ENCODE assay signal across 8 cellular contexts in genomic region chr15:78872972-78873795, GRCh38. TPM values are rescaled to one million over a fixed set of nuclear protein-coding genes. Genes with fewer than 3 reads are reported as not detected.
DNase-seq lines count a peak whose midpoint lies in the region; ATAC-seq and TF ChIP-seq lines count a peak whose summit lies in the region.

No MANE protein-coding gene starts in this region.

- H3K4me2 ChIP-seq in KMS-11 (peak overlapping the region; percentile 81), fibroblast of lung (ENCODE audit: extremely low read depth, insufficient read depth, low read length) (peak overlapping the region; percentile 63)

- H3K4me3 Mint-ChIP-seq in activated T-helper 1 cell treated with anti-CD3 and anti-CD28 coated beads, Interleukin-12 subunit alpha, Interleukin-12 subunit beta, Interleukin-2, Interleukin-4 antibody, amounts not matched to agents 30 ng/mL and 10 ng/mL and 1 ng/mL, durations not matched to agents 14 hours and 24 hours and 36 hours, result peak overlapping the region; percentile 93
- peak overlapping the region; percentile 96 for H3K4me3 Mint-ChIP-seq in natural killer cell
- peak overlapping the region; percentile 83 to 98 for H3K4me3 Mint-ChIP-seq in stimulated activated naive B cell treated with anti-CD40 and anti-IgM and Interleukin-4, amounts not matched to agents 10 μg/mL and 1 μg/mL and 100 μg/mL, for 72 hours

- H3K36me3 Mint-ChIP-seq in activated T-helper 1 cell treated with anti-CD3 and anti-CD28 coated beads, Interleukin-12 subunit alpha, Interleukin-12 subunit beta, Interleukin-2, Interleukin-4 antibody, amounts not matched to agents 30 ng/mL and 10 ng/mL and 1 ng/mL, durations not matched to agents 14 hours and 24 hours and 36 hours (ENCODE audit: low read depth), result peaks cover 12% of the 10 kb centered on the region
- peaks cover 6% of the 10 kb centered on the region for H3K36me3 Mint-ChIP-seq in natural killer cell
- H3K36me3 Mint-ChIP-seq in stimulated activated naive B cell treated with anti-CD40 and anti-IgM and Interleukin-4, amounts not matched to agents 10 μg/mL and 1 μg/mL and 100 μg/mL, for 72 hours, result peaks cover 19 to 27% of the 10 kb centered on the region in 2 donors

- H3K27ac ChIP-seq in KMS-11 (peak overlapping the region; percentile 100), fibroblast of lung (ENCODE audit: insufficient read depth, low read length) (peak overlapping the region; percentile 100)

- H3K4me1 Mint-ChIP-seq in activated T-helper 1 cell treated with anti-CD3 and anti-CD28 coated beads, Interleukin-12 subunit alpha, Interleukin-12 subunit beta, Interleukin-2, Interleukin-4 antibody, amounts not matched to agents 30 ng/mL and 10 ng/mL and 1 ng/mL, durations not matched to agents 14 hours and 24 hours and 36 hours (ENCODE audit: low read depth), result peaks cover 47% of the 10 kb centered on the region
- peaks cover 40 to 42% of the 10 kb centered on the region in 2 donors for H3K4me1 Mint-ChIP-seq in natural killer cell
- H3K4me1 Mint-ChIP-seq in stimulated activated naive B cell treated with anti-CD40 and anti-IgM and Interleukin-4, amounts not matched to agents 10 μg/mL and 1 μg/mL and 100 μg/mL, for 72 hours, result peaks cover 19 to 37% of the 10 kb centered on the region in 2 donors

- peaks cover 43% of the 10 kb centered on the region for H4K20me1 ChIP-seq in KMS-11 (ENCODE audit: insufficient read depth)
- peaks cover 9% of the 10 kb centered on the region for H4K20me1 ChIP-seq in fibroblast of lung (ENCODE audit: control insufficient read depth, extremely low read depth, insufficient read depth, low read length)

- peak overlapping the region; percentile 98 for H3K27ac Mint-ChIP-seq in activated T-helper 1 cell treated with anti-CD3 and anti-CD28 coated beads, Interleukin-12 subunit alpha, Interleukin-12 subunit beta, Interleukin-2, Interleukin-4 antibody, amounts not matched to agents 30 ng/mL and 10 ng/mL and 1 ng/mL, durations not matched to agents 14 hours and 24 hours and 36 hours
- peak overlapping the region; percentile 99 to 100 for H3K27ac Mint-ChIP-seq in natural killer cell
- H3K27ac Mint-ChIP-seq in stimulated activated naive B cell treated with anti-CD40 and anti-IgM and Interleukin-4, amounts not matched to agents 10 μg/mL and 1 μg/mL and 100 μg/mL, for 72 hours, result peak overlapping the region; percentile 100

- H3K4me1 ChIP-seq in KMS-11 (ENCODE audit: low read depth, poor library complexity, severe bottlenecking), result peaks cover 37% of the 10 kb centered on the region
- peaks cover 9% of the 10 kb centered on the region for H3K4me1 ChIP-seq in fibroblast of lung (ENCODE audit: control insufficient read depth, extremely low read depth, insufficient read depth, low read length)

- H3K27me3 Mint-ChIP-seq in activated T-helper 1 cell treated with anti-CD3 and anti-CD28 coated beads, Interleukin-12 subunit alpha, Interleukin-12 subunit beta, Interleukin-2, Interleukin-4 antibody, amounts not matched to agents 30 ng/mL and 10 ng/mL and 1 ng/mL, durations not matched to agents 14 hours and 24 hours and 36 hours (ENCODE audit: insufficient read depth), result no peaks in the 10 kb centered on the region
- no peaks in the 10 kb centered on the region for H3K27me3 Mint-ChIP-seq in natural killer cell (ENCODE audit: low read depth in 2 of 2)
- H3K27me3 Mint-ChIP-seq in stimulated activated naive B cell treated with anti-CD40 and anti-IgM and Interleukin-4, amounts not matched to agents 10 μg/mL and 1 μg/mL and 100 μg/mL, for 72 hours, result no peaks in the 10 kb centered on the region

- ATAC-seq in GM21723 (IDR thresholded peaks at IDR 0.05; ENCODE audit: unreplicated experiment) (peak; percentile 64), natural killer cell (peak; percentile 61 to 82 (median 63))
- peak; percentile 73 to 75 for ATAC-seq in stimulated activated naive B cell treated with anti-CD40 and anti-IgM and Interleukin-4, amounts not matched to agents 10 μg/mL and 1 μg/mL and 100 μg/mL, for 72 hours (replicated peaks)

- H3K36me3 ChIP-seq in KMS-11 (ENCODE audit: insufficient read depth) (no peaks in the 10 kb centered on the region), fibroblast of lung (ENCODE audit: control insufficient read depth, insufficient read depth, low read length) (no peaks in the 10 kb centered on the region)

- no peaks in the 10 kb centered on the region for H3K27me3 ChIP-seq in KMS-11 (ENCODE audit: insufficient read depth, low read depth)
- no peaks in the 10 kb centered on the region for H3K27me3 ChIP-seq in fibroblast of lung (ENCODE audit: control insufficient read depth, insufficient read depth, low read length)

- H3K79me2 ChIP-seq in KMS-11 (ENCODE audit: insufficient read depth, low read depth) (peaks cover 48% of the 10 kb centered on the region), fibroblast of lung (ENCODE audit: control insufficient read depth, insufficient read depth, low read length) (peaks cover 53% of the 10 kb centered on the region)

- no peaks in the 10 kb centered on the region for H3K9me3 ChIP-seq in fibroblast of lung (ENCODE audit: control insufficient read depth, insufficient read depth, low read depth, low read length)

- intact Hi-C loops in activated T-helper 1 cell treated with anti-CD3 and anti-CD28 coated beads, Interleukin-12 subunit alpha, Interleukin-12 subunit beta, Interleukin-2, Interleukin-4 antibody, amounts not matched to agents 30 ng/mL and 10 ng/mL and 1 ng/mL, durations not matched to agents 14 hours and 24 hours and 36 hours (cut with micrococcal nuclease), result loop anchor here (1.0 to 5.0 kb wide), 5 partner anchors 13 to 1280 kb away; partner anchors contain the start of genes FAH, IREB2 and PSMA4
- intact Hi-C loops in natural killer cell (cut with micrococcal nuclease), result loop anchor here (2.0 kb wide), 1 partner anchor 332 kb away; the partner anchor contains the start of gene PSMA4

- no peaks in the 10 kb centered on the region for H3K9me3 Mint-ChIP-seq in activated T-helper 1 cell treated with anti-CD3 and anti-CD28 coated beads, Interleukin-12 subunit alpha, Interleukin-12 subunit beta, Interleukin-2, Interleukin-4 antibody, amounts not matched to agents 30 ng/mL and 10 ng/mL and 1 ng/mL, durations not matched to agents 14 hours and 24 hours and 36 hours
- H3K9me3 Mint-ChIP-seq in natural killer cell, result no peaks in the 10 kb centered on the region
- H3K9me3 Mint-ChIP-seq in stimulated activated naive B cell treated with anti-CD40 and anti-IgM and Interleukin-4, amounts not matched to agents 10 μg/mL and 1 μg/mL and 100 μg/mL, for 72 hours, result no peaks in the 10 kb centered on the region

- H2AFZ ChIP-seq in KMS-11 (ENCODE audit: low read depth), result peak overlapping the region; percentile 18; the same call in 1 of the 2 replicates
- no peak overlapping the region for H2AFZ ChIP-seq in fibroblast of lung (ENCODE audit: low read length)

- TF ChIP-seq CTCF in KMS-11 (conservative IDR thresholded peaks at IDR 0.05; ENCODE audit: low read depth, low read length), result peak; percentile 41; the same call in 1 of the 2 replicates
- TF ChIP-seq CTCF in fibroblast of lung (conservative IDR thresholded peaks at IDR 0.05 in 1 of 2, IDR thresholded peaks at IDR 0.05 in 1 of 2; ENCODE audit: low read depth in 1 of 2, low read length in 2 of 2), result peak; percentile 33 to 54
- TF ChIP-seq CTCF in natural killer cell (IDR thresholded peaks at IDR 0.05), result peak; percentile 33

- DNase-seq in DMS79 treated with DMSO at 0.1 percent for 48 hours (lab: John Stamatoyannopoulos, UW) (peak; percentile 67), fibroblast of lung (ENCODE audit: low read depth in 2 of 2) (peak; percentile 90 to 93), natural killer cell (peak; percentile 83)
- DNase-seq in activated T-helper 1 cell treated with anti-CD3 and anti-CD28 coated beads, Interleukin-12 subunit alpha, Interleukin-12 subunit beta, Interleukin-2, Interleukin-4 antibody, amounts not matched to agents 30 ng/mL and 10 ng/mL and 1 ng/mL, durations not matched to agents 14 hours and 24 hours and 36 hours (ENCODE audit: low spot score), result peak; percentile 87
- DNase-seq in stimulated activated naive B cell treated with anti-CD40 and anti-IgM and Interleukin-4, amounts not matched to agents 10 μg/mL and 1 μg/mL and 100 μg/mL, for 72 hours, result peak; percentile 86

- H3K4me3 ChIP-seq in KMS-11 (IDR thresholded peaks at IDR 0.05; ENCODE audit: insufficient read depth, low read depth, low read length) (no peak overlapping the region), fibroblast of lung (replicated peaks in 1 of 4; ENCODE audit: control extremely low read depth in 1 of 4, insufficient read depth in 1 of 4, low read depth in 3 of 4, low read length in 4 of 4) (peak overlapping the region; percentile 95 to 100 (median 99))

- peak overlapping the region; percentile 100 for H3K9ac ChIP-seq in KMS-11
- peak overlapping the region; percentile 100 for H3K9ac ChIP-seq in fibroblast of lung (ENCODE audit: insufficient read depth, low read length)

TF ChIP-seq in PFSK-1, 5 proteins besides CTCF, POLR2A, EP300 and RAD21 (continues in another document):
- TF ChIP-seq TAF1 (IDR thresholded peaks at IDR 0.05; ENCODE audit: borderline replicate concordance, insufficient read depth, low read length), result peak; percentile 95
- TF ChIP-seq FOXP2 (optimal IDR thresholded peaks at IDR 0.05; ENCODE audit: borderline replicate concordance, extremely low read depth, extremely low read length, insufficient read depth), result peak; percentile 83
- TF ChIP-seq POLR2AphosphoS5 (IDR thresholded peaks at IDR 0.05; ENCODE audit: low read depth, low read length), result no peak
- peak; percentile 51; the same call in 1 of the 2 replicates for TF ChIP-seq SIN3A (IDR thresholded peaks at IDR 0.05; ENCODE audit: borderline replicate concordance, insufficient read depth, low read length)

RNA-seq across cellular contexts. Expression of gene MORF4L1, which starts 0.5 kb away (rescaled TPM):
- 307 TPM for polyA plus RNA-seq in PFSK-1 (2012; ENCODE audit: insufficient read length, low read depth)
- 270 and 271 TPM in 2 replicates for total RNA-seq in activated T-helper 1 cell treated with anti-CD3 and anti-CD28 coated beads, Interleukin-12 subunit alpha, Interleukin-12 subunit beta, Interleukin-2, Interleukin-4 antibody, amounts not matched to agents 30 ng/mL and 10 ng/mL and 1 ng/mL, durations not matched to agents 14 hours and 24 hours and 36 hours
- total RNA-seq in fibroblast of lung (268 and 345 TPM in 2 replicates), natural killer cell (100 to 1,000 TPM; 316 to 348 (median 329) TPM)
- polyA plus RNA-seq in fibroblast of lung, result 616 and 710 TPM in 2 replicates
- 400 and 554 TPM in 2 replicates for polyA plus RNA-seq in fibroblast of lung (2012)
- 36.7 and 38.4 TPM in 2 replicates for polyA minus RNA-seq in fibroblast of lung (ENCODE audit: low replicate concordance)
